In genomic region chrX:69045616-69046345, GRCh38 we compare ENCODE assay signal across 22 cellular contexts.
"Had no signal": no experiment of that assay in that cellular context is flagged by ENCODE, and none has a peak within 500 bp of the region (broad histone marks: within the 10 kb centered on the region; RNA-seq: fewer than 3 reads in every experiment).

No MANE protein-coding gene starts in this region.

- H3K4me1 Mint-ChIP-seq: activated B cell treated with CpG ODN at 0.5 μM for 24 hours; activated CD4-positive, alpha-beta T cell treated with anti-CD3 and anti-CD28 coated beads for 36 hours; activated naive CD8-positive, alpha-beta T cell treated with anti-CD3 and anti-CD28 coated beads for 36 hours; nephron progenitor cell had no signal

- H3K4me3 ChIP-seq: left ventricle myocardium inferior, spleen, thoracic aorta, upper lobe of right lung had no signal

- H3K27me3 Mint-ChIP-seq: activated CD4-positive, alpha-beta T cell treated with anti-CD3 and anti-CD28 coated beads for 36 hours; activated naive CD8-positive, alpha-beta T cell treated with anti-CD3 and anti-CD28 coated beads for 36 hours had no signal

- ATAC-seq: activated CD4-positive, alpha-beta T cell treated with anti-CD3 and anti-CD28 coated beads for 36 hours; activated T-cell treated with anti-CD3 and anti-CD28 coated beads, Interleukin-2, amount 50 U/mL, for 4 hours; upper lobe of right lung had no signal

- H3K9me3 Mint-ChIP-seq: activated B cell treated with CpG ODN at 0.5 μM for 24 hours; activated T-helper 2 cell treated with anti-CD3 and anti-CD28 coated beads, Interferon-gamma antibody, Interleukin-2, Interleukin-4, amounts not matched to agents 10 μg/mL and 5 μg/mL and 100 μg/mL, durations not matched to agents 14 hours and 24 hours and 36 hours; T-helper 1 cell treated with Interleukin-12 subunit alpha and Interleukin-12 subunit beta and Interleukin-4 antibody, amounts not matched to agents 30 μg/mL and 1 μg/mL, for 36 hours had no signal

- H3K36me3 ChIP-seq: left ventricle myocardium inferior, spleen, thoracic aorta, upper lobe of right lung had no signal

- H3K27me3 ChIP-seq: upper lobe of right lung had no signal

- DNase-seq: activated B cell treated with CpG ODN at 0.5 μM for 24 hours; activated CD4-positive, alpha-beta T cell treated with anti-CD3 and anti-CD28 coated beads for 36 hours; activated CD4-positive, alpha-beta T cell treated with anti-CD3 and anti-CD28 coated beads, Interleukin-2, amount 50 U/mL, for 4 hours; activated CD8-positive, alpha-beta memory T cell treated with anti-CD3 and anti-CD28 coated beads, Interleukin-2, amount 50 U/mL, for 48 hours; activated naive CD4-positive, alpha-beta T cell; activated naive CD8-positive, alpha-beta T cell treated with anti-CD3 and anti-CD28 coated beads for 36 hours; activated T-cell treated with anti-CD3 and anti-CD28 coated beads, Interleukin-2, amount 50 U/mL, for 4 hours; cerebellar nuclear complex; effector CD8-positive, alpha-beta T cell; foreskin melanocyte; kidney glomerular epithelial cell; left ventricle myocardium inferior; nephron progenitor cell; spleen; stimulated activated CD4-positive, alpha-beta T cell treated with anti-CD3 and anti-CD28 coated beads, Interleukin-4, amount 100 ng/mL, for 1 hour; stimulated activated naive CD4-positive, alpha-beta T cell; T1000; upper lobe of right lung had no signal

- H3K4me1 ChIP-seq: left ventricle myocardium inferior, parathyroid adenoma, spleen, upper lobe of right lung had no signal

- H3K4me3 Mint-ChIP-seq: activated B cell treated with CpG ODN at 0.5 μM for 24 hours; activated CD4-positive, alpha-beta T cell treated with anti-CD3 and anti-CD28 coated beads for 36 hours; activated naive CD8-positive, alpha-beta T cell treated with anti-CD3 and anti-CD28 coated beads for 36 hours; activated T-cell treated with anti-CD3 and anti-CD28 coated beads, Interleukin-2, amount 50 U/mL, for 4 hours; nephron progenitor cell; T-helper 1 cell treated with Interleukin-12 subunit alpha and Interleukin-12 subunit beta and Interleukin-4 antibody, amounts not matched to agents 30 μg/mL and 1 μg/mL, for 36 hours had no signal

- H3K27ac ChIP-seq: left ventricle myocardium inferior, parathyroid adenoma, spleen, thoracic aorta, upper lobe of right lung had no signal

- H3K9me3 ChIP-seq: left ventricle myocardium inferior, thoracic aorta, upper lobe of right lung had no signal

- H3K36me3 Mint-ChIP-seq: activated naive CD8-positive, alpha-beta T cell treated with anti-CD3 and anti-CD28 coated beads for 36 hours had no signal

- H3K27ac Mint-ChIP-seq: activated B cell treated with CpG ODN at 0.5 μM for 24 hours; activated CD4-positive, alpha-beta T cell treated with anti-CD3 and anti-CD28 coated beads for 36 hours; activated naive CD8-positive, alpha-beta T cell treated with anti-CD3 and anti-CD28 coated beads for 36 hours; activated T-helper 2 cell treated with anti-CD3 and anti-CD28 coated beads, Interferon-gamma antibody, Interleukin-2, Interleukin-4, amounts not matched to agents 10 μg/mL and 5 μg/mL and 100 μg/mL, durations not matched to agents 14 hours and 24 hours and 36 hours; nephron progenitor cell; T-helper 1 cell treated with Interleukin-12 subunit alpha and Interleukin-12 subunit beta and Interleukin-4 antibody, amounts not matched to agents 30 μg/mL and 1 μg/mL, for 36 hours had no signal
